ENCODE assay signal across 13 cellular contexts in genomic region chr7:94307399-94308048, GRCh38.
"Had no signal": no experiment of that assay in that cellular context is flagged by ENCODE, and none has a peak within 500 bp of the region (broad histone marks: within the 10 kb centered on the region; RNA-seq: fewer than 3 reads in every experiment).

No MANE protein-coding gene starts in this region.

- H3K27ac ChIP-seq: heart right ventricle, left ventricle myocardium inferior, lower lobe of right lung, right atrium auricular region, tibial artery had no signal

- H3K27me3 ChIP-seq: heart right ventricle, right atrium auricular region, tibial artery had no signal

- H3K9me3 ChIP-seq: left ventricle myocardium inferior, lower lobe of right lung, right atrium auricular region, tibial artery had no signal

- DNase-seq: effector memory CD8-positive, alpha-beta T cell; heart right ventricle; hypothalamus; left ventricle myocardium inferior; lower lobe of right lung; midbrain; naive B cell; posterior cingulate gyrus; small intestine; stimulated activated CD4-positive, alpha-beta T cell treated with anti-CD3 and anti-CD28 coated beads, Interleukin-4, amount 100 ng/mL, for 24 hours; tibial artery had no signal

- H3K36me3 ChIP-seq: heart right ventricle, left ventricle myocardium inferior, lower lobe of right lung, right atrium auricular region, tibial artery had no signal

- H3K4me3 ChIP-seq: heart right ventricle, left ventricle myocardium inferior, lower lobe of right lung, right atrium auricular region, tibial artery had no signal

- ATAC-seq: effector memory CD8-positive, alpha-beta T cell; heart right ventricle; lower lobe of right lung; stimulated activated memory B cell treated with anti-CD40 and anti-IgM and Interleukin-4, amounts not matched to agents 10 μg/mL and 1 μg/mL and 100 μg/mL, for 72 hours had no signal

- H3K4me1 ChIP-seq: lower lobe of right lung had no signal
